ENCODE assay signal across 21 cellular contexts in the genomic region with DNA sequence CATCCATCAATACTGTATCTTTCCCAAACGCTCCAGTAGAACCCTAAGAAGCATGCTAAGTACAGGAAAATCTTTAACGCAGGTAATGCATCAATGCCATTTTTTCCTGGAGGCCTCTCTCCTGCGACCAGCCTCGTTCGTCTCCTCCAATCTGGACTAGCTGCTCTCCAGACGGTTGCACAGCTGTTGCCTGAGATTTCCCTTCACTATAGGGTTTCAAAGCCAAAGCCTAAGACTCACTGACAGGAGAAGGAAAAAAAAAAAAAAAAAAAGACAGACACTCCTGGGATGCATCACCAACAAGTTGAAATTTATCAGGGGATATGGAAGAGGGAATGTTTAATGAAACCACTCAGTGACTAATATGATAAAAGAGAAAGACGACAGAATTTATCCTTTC.
A peak's percentile ranks its signal among the peaks of the same experiment; 100 is the strongest.
DNase-seq lines count a peak whose midpoint lies in the region; ATAC-seq and TF ChIP-seq lines count a peak whose summit lies in the region.
"Had no signal": no experiment of that assay in that cellular context is flagged by ENCODE, and none has a peak within 500 bp of the region (broad histone marks: within the 10 kb centered on the region; RNA-seq: fewer than 3 reads in every experiment).

No MANE protein-coding gene starts in this region.

- H3K4me3 Mint-ChIP-seq in glutamatergic neuron (ENCODE audit: unreplicated experiment): peak overlapping the region; percentile 70
- H3K4me3 Mint-ChIP-seq: activated CD4-positive, alpha-beta T cell treated with anti-CD3 and anti-CD28 coated beads, Interleukin-2, amount 10 ng/mL, durations not matched to agents 24 days and 14 days; immature natural killer cell; naive thymus-derived CD4-positive, alpha-beta T cell had no signal

- 68 to 71% (median 69%) methylated on average over 7 of the region's 7 CpGs for WGBS in heart left ventricle, 4 donors

- H3K4me3 ChIP-seq in heart left ventricle (no peak overlapping the region), WERI-Rb-1 (ENCODE audit: low read depth, low read length) (no peak overlapping the region)
- H3K4me3 ChIP-seq: lung, prostate gland had no signal

- H3K36me3 ChIP-seq in heart left ventricle (no peaks in the 10 kb centered on the region), WERI-Rb-1 (no peaks in the 10 kb centered on the region)
- H3K36me3 ChIP-seq: prostate gland had no signal

- H3K4me1 ChIP-seq in heart left ventricle: peaks cover 0 to 18% (median 3%) of the 10 kb centered on the region in 12 donors
- H3K4me1 ChIP-seq: prostate gland had no signal

- peak overlapping the region; percentile 95 for H3K27ac Mint-ChIP-seq in glutamatergic neuron (ENCODE audit: unreplicated experiment)
- H3K27ac Mint-ChIP-seq: activated CD4-positive, alpha-beta T cell treated with anti-CD3 and anti-CD28 coated beads, Interleukin-2, amount 10 ng/mL, durations not matched to agents 24 days and 14 days; immature natural killer cell; naive thymus-derived CD4-positive, alpha-beta T cell had no signal

- intact Hi-C loops in heart left ventricle (cut with DNase I) (no loop called here), cardiac septum (cut with DNase I) (no loop called here)

- peak; percentile 43 to 86 (median 58) for ATAC-seq in heart left ventricle
- ATAC-seq in HG03095 (IDR thresholded peaks at IDR 0.05; ENCODE audit: unreplicated experiment): no peak
- ATAC-seq: HCT116; naive thymus-derived CD4-positive, alpha-beta T cell had no signal

- peaks cover 12% of the 10 kb centered on the region for H3K27me3 Mint-ChIP-seq in glutamatergic neuron (ENCODE audit: unreplicated experiment)
- H3K27me3 Mint-ChIP-seq: activated CD4-positive, alpha-beta T cell treated with anti-CD3 and anti-CD28 coated beads, Interleukin-2, amount 10 ng/mL, durations not matched to agents 24 days and 14 days; naive thymus-derived CD4-positive, alpha-beta T cell had no signal

- no peak overlapping the region for H3K27ac ChIP-seq in heart left ventricle
- peak overlapping the region; percentile 68 for H3K27ac ChIP-seq in WERI-Rb-1
- H3K27ac ChIP-seq: prostate gland, RWPE1 had no signal

- no peak for TF ChIP-seq POLR2A in heart left ventricle (IDR thresholded peaks at IDR 0.05)

- no peaks in the 10 kb centered on the region for H3K36me3 Mint-ChIP-seq in glutamatergic neuron (ENCODE audit: unreplicated experiment)
- H3K36me3 Mint-ChIP-seq: immature natural killer cell had no signal

- H3K4me1 Mint-ChIP-seq in glutamatergic neuron (ENCODE audit: low read depth, unreplicated experiment): peaks cover 42% of the 10 kb centered on the region
- H3K4me1 Mint-ChIP-seq: activated CD4-positive, alpha-beta T cell treated with anti-CD3 and anti-CD28 coated beads, Interleukin-2, amount 10 ng/mL, durations not matched to agents 24 days and 14 days; immature natural killer cell had no signal

- H3K9me3 Mint-ChIP-seq in glutamatergic neuron (ENCODE audit: unreplicated experiment): peaks cover 20% of the 10 kb centered on the region
- H3K9me3 Mint-ChIP-seq: activated CD4-positive, alpha-beta T cell treated with anti-CD3 and anti-CD28 coated beads, Interleukin-2, amount 10 ng/mL, durations not matched to agents 24 days and 14 days had no signal

- TF ChIP-seq CTCF in heart left ventricle (IDR thresholded peaks at IDR 0.05) (no peak), WERI-Rb-1 (IDR thresholded peaks at IDR 0.05; ENCODE audit: low read depth, low read length) (no peak), glutamatergic neuron (IDR thresholded peaks at IDR 0.05; ENCODE audit: partially characterized antibody, unreplicated experiment) (no peak)

- H3K9me3 ChIP-seq in heart left ventricle: no peaks in the 10 kb centered on the region
- H3K9me3 ChIP-seq in WERI-Rb-1 (ENCODE audit: severe bottlenecking): no peaks in the 10 kb centered on the region
- H3K9me3 ChIP-seq: prostate gland had no signal

- DNase-seq in heart left ventricle (peak in 2 of 5 donors; percentile 35 to 36), cardiac septum (ENCODE audit: low spot score) (no peak), WERI-Rb-1 (peak; percentile 92), glutamatergic neuron (peak; percentile 76), ureter (ENCODE audit: low spot score) (no peak), kidney glomerular epithelial cell (lab: John Stamatoyannopoulos, UW) (no peak)
- DNase-seq in activated CD4-positive, alpha-beta T cell treated with anti-CD3 and anti-CD28 coated beads, Interleukin-2, amount 50 U/mL, for 48 hours: no peak
- DNase-seq: activated CD4-positive, alpha-beta T cell treated with anti-CD3 and anti-CD28 coated beads, Interleukin-2, amount 10 ng/mL, durations not matched to agents 24 days and 14 days; activated CD8-positive, alpha-beta memory T cell treated with anti-CD3 and anti-CD28 coated beads, Interleukin-2, amount 50 U/mL, for 4 hours; GDM1; head of caudate nucleus; immature natural killer cell; naive thymus-derived CD4-positive, alpha-beta T cell; NCI-H1417 treated with DMSO at 0.1 percent for 48 hours; NCI-H226; small intestine had no signal

- H3K27me3 ChIP-seq in heart left ventricle: no peaks in the 10 kb centered on the region
- no peaks in the 10 kb centered on the region for H3K27me3 ChIP-seq in WERI-Rb-1 (ENCODE audit: insufficient read depth, low read depth, severe bottlenecking)

Comparison
In these comparisons a context has a peak if more than half of its experiments do, and no peak if none do; other contexts are left out.
1. DNase-seq: peak in WERI-Rb-1 (single experiment) and glutamatergic neuron (single experiment); none in cardiac septum (single experiment), activated CD4-positive, alpha-beta T cell treated with anti-CD3 and anti-CD28 coated beads, Interleukin-2, amount 50 U/mL, for 48 hours (0 of 2), ureter (single experiment) and kidney glomerular epithelial cell (single experiment).